31 cellular contexts compared by ENCODE assay signal in the genomic region with DNA sequence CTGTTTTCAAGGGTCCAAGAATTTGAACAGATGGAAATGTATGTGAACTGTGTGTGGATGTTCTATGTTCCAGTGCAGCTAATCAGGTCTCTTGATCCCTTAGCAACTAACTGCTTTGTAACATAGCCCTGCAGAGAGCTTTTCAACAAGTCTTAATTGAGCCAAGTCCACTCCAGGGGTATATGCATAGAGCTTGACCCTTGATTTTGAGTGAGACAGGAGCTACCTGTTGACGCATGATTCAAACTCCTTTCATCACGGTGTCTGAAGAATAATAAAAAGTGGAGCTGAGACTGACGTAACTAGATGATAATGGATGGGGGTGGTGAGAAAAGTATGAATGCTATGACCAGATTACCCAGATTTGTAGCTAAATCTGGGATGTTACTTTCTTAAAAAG.
DNase-seq lines count a peak whose midpoint lies in the region; ATAC-seq, FAIRE-seq and TF ChIP-seq lines count a peak whose summit lies in the region.
"Had no signal": no experiment of that assay in that cellular context is flagged by ENCODE, and none has a peak within 500 bp of the region (broad histone marks: within the 10 kb centered on the region; RNA-seq: fewer than 3 reads in every experiment).

No MANE protein-coding gene starts in this region.

- H3K9me3 ChIP-seq in A549 = no peaks in the 10 kb centered on the region
- no peaks in the 10 kb centered on the region for H3K9me3 ChIP-seq in HEK293 (ENCODE audit: control insufficient read depth, insufficient read depth, low read depth, low read length)
- no peaks in the 10 kb centered on the region for H3K9me3 ChIP-seq in hepatocyte (ENCODE audit: low read depth)
- H3K9me3 ChIP-seq in CD4-positive, alpha-beta memory T cell (ENCODE audit: control insufficient read depth in 1 of 2, low read length in 2 of 2) = no peaks in the 10 kb centered on the region
- H3K9me3 ChIP-seq: BLaER1 treated with 17β-estradiol and CSF1 and Interleukin-3, amounts not matched to agents 10 nM and 100 nM; psoas muscle; sigmoid colon; suprapubic skin; upper lobe of left lung had no signal

- H3K27ac Mint-ChIP-seq in CD4-positive, alpha-beta memory T cell = no peak overlapping the region
- H3K27ac Mint-ChIP-seq: activated naive CD4-positive, alpha-beta T cell treated with anti-CD3 and anti-CD28 coated beads, Interleukin-2, amount 50 U/mL, for 24 hours; naive B cell; stimulated activated naive B cell treated with anti-CD40 and anti-IgM and Interleukin-4, amounts not matched to agents 10 μg/mL and 1 μg/mL and 100 μg/mL, for 72 hours had no signal

- ATAC-seq in A549 = no peak
- ATAC-seq: psoas muscle; stimulated activated naive B cell treated with anti-CD40 and anti-IgM and Interleukin-4, amounts not matched to agents 10 μg/mL and 1 μg/mL and 100 μg/mL, for 72 hours had no signal

- no peaks in the 10 kb centered on the region for H3K79me2 ChIP-seq in hepatocyte

- no peaks in the 10 kb centered on the region for H3K27me3 ChIP-seq in bronchial epithelial cell (ENCODE audit: control insufficient read depth, insufficient read depth, low read length)
- H3K27me3 ChIP-seq in hepatocyte = no peaks in the 10 kb centered on the region
- H3K27me3 ChIP-seq in CD4-positive, alpha-beta memory T cell (ENCODE audit: insufficient read depth, low read length) = no peaks in the 10 kb centered on the region
- H3K27me3 ChIP-seq: BLaER1 treated with 17β-estradiol and CSF1 and Interleukin-3, amounts not matched to agents 10 nM and 100 nM; sigmoid colon; suprapubic skin; upper lobe of left lung had no signal

- TF ChIP-seq EP300 in A549 (IDR thresholded peaks at IDR 0.05) = no peak

- peak overlapping the region; percentile 32; the same call in 1 of the 3 replicates for H3K4me2 ChIP-seq in A549
- H3K4me2 ChIP-seq in hepatocyte = no peak overlapping the region
- H3K4me2 ChIP-seq: BLaER1 treated with 17β-estradiol and CSF1 and Interleukin-3, amounts not matched to agents 10 nM and 100 nM had no signal

- peak overlapping the region in 1 of 2 experiments; percentile 25; a peak in 1 of 6 replicates for H3K27ac ChIP-seq in A549
- no peak overlapping the region for H3K27ac ChIP-seq in HEK293 (ENCODE audit: extremely low read depth, low read depth, low read length)
- peak overlapping the region; percentile 2 for H3K27ac ChIP-seq in hepatocyte
- no peak overlapping the region for H3K27ac ChIP-seq in CD4-positive, alpha-beta memory T cell (ENCODE audit: low read depth, low read length)
- H3K27ac ChIP-seq: BLaER1 treated with 17β-estradiol and CSF1 and Interleukin-3, amounts not matched to agents 10 nM and 100 nM; psoas muscle; sigmoid colon; suprapubic skin; upper lobe of left lung; WERI-Rb-1 had no signal

- H3K9me2 ChIP-seq in hepatocyte (replicated peaks; ENCODE audit: insufficient read depth) = no peaks in the 10 kb centered on the region

- TF ChIP-seq CTCF in A549 (IDR thresholded peaks at IDR 0.05) (no peak), HEK293 (tag by site-specific recombination; IDR thresholded peaks at IDR 0.05) (no peak), bronchial epithelial cell (IDR thresholded peaks at IDR 0.05; ENCODE audit: insufficient read depth, low read length, severe bottlenecking) (no peak), hepatocyte (IDR thresholded peaks at IDR 0.05; ENCODE audit: poor library complexity) (no peak), GM10248 (IDR thresholded peaks at IDR 0.05; ENCODE audit: control extremely low read depth, extremely low read depth, low read depth, missing control alignments) (no peak), foreskin fibroblast (IDR thresholded peaks at IDR 0.05; ENCODE audit: low read depth, low read length) (no peak)

- H2AFZ ChIP-seq in hepatocyte = no peak overlapping the region

- H3K27me3 Mint-ChIP-seq in CD4-positive, alpha-beta memory T cell = peaks cover 9 to 14% of the 10 kb centered on the region in 2 donors
- H3K27me3 Mint-ChIP-seq: stimulated activated naive B cell treated with anti-CD40 and anti-IgM and Interleukin-4, amounts not matched to agents 10 μg/mL and 1 μg/mL and 100 μg/mL, for 72 hours had no signal

- no peaks in the 10 kb centered on the region for H3K36me3 Mint-ChIP-seq in CD4-positive, alpha-beta memory T cell
- H3K36me3 Mint-ChIP-seq: naive B cell; stimulated activated naive B cell treated with anti-CD40 and anti-IgM and Interleukin-4, amounts not matched to agents 10 μg/mL and 1 μg/mL and 100 μg/mL, for 72 hours had no signal

- peaks cover 0 to 2% (median 0%) of the 10 kb centered on the region in 8 donors for H3K9me3 Mint-ChIP-seq in CD4-positive, alpha-beta memory T cell
- H3K9me3 Mint-ChIP-seq: activated naive CD4-positive, alpha-beta T cell treated with anti-CD3 and anti-CD28 coated beads, Interleukin-2, amount 50 U/mL, for 24 hours; stimulated activated naive B cell treated with anti-CD40 and anti-IgM and Interleukin-4, amounts not matched to agents 10 μg/mL and 1 μg/mL and 100 μg/mL, for 72 hours had no signal

- FAIRE-seq in A549 (lab: Jason Lieb, UNC) (peak; percentile 49), bronchial epithelial cell (lab: Jason Lieb, UNC) (no peak)
- FAIRE-seq: kidney had no signal

- no peak overlapping the region for H3K4me3 Mint-ChIP-seq in CD4-positive, alpha-beta memory T cell
- H3K4me3 Mint-ChIP-seq: activated naive CD4-positive, alpha-beta T cell treated with anti-CD3 and anti-CD28 coated beads, Interleukin-2, amount 50 U/mL, for 24 hours; naive B cell; stimulated activated naive B cell treated with anti-CD40 and anti-IgM and Interleukin-4, amounts not matched to agents 10 μg/mL and 1 μg/mL and 100 μg/mL, for 72 hours had no signal

- no peak for TF ChIP-seq POLR2A in A549 (IDR thresholded peaks at IDR 0.05; ENCODE audit: low read length)

- H3K4me3 ChIP-seq in A549 (no peak overlapping the region), HEK293 (ENCODE audit: low read depth, low read length) (no peak overlapping the region), bronchial epithelial cell (ENCODE audit: low read depth, low read length) (no peak overlapping the region), hepatocyte (no peak overlapping the region), foreskin fibroblast (ENCODE audit: low read depth in 1 of 2, low read length in 2 of 2) (no peak overlapping the region)
- no peak overlapping the region for H3K4me3 ChIP-seq in CD4-positive, alpha-beta memory T cell (ENCODE audit: low read length in 2 of 2)
- H3K4me3 ChIP-seq: BLaER1 treated with 17β-estradiol and CSF1 and Interleukin-3, amounts not matched to agents 10 nM and 100 nM; psoas muscle; sigmoid colon; suprapubic skin; upper lobe of left lung had no signal

- H3K36me3 ChIP-seq in HEK293 (ENCODE audit: control insufficient read depth in 2 of 2, insufficient read depth in 1 of 2, low read length in 2 of 2) = no peaks in the 10 kb centered on the region
- H3K36me3 ChIP-seq in bronchial epithelial cell (ENCODE audit: control insufficient read depth, insufficient read depth, low read length) = no peaks in the 10 kb centered on the region
- no peaks in the 10 kb centered on the region for H3K36me3 ChIP-seq in hepatocyte (replicated peaks; ENCODE audit: insufficient read depth, low read depth)
- no peaks in the 10 kb centered on the region for H3K36me3 ChIP-seq in CD4-positive, alpha-beta memory T cell (ENCODE audit: insufficient read depth, low read length)
- H3K36me3 ChIP-seq: BLaER1 treated with 17β-estradiol and CSF1 and Interleukin-3, amounts not matched to agents 10 nM and 100 nM; sigmoid colon; suprapubic skin; upper lobe of left lung; WERI-Rb-1 had no signal

- 86% methylated on average over 3 of the region's 3 CpGs for WGBS in A549 (ENCODE audit: missing lambda C conversion rate)
- 49% methylated on average over 3 of the region's 3 CpGs for WGBS in hepatocyte (ENCODE audit: low lambda C conversion rate, missing lambda C conversion rate)

- H3K4me1 Mint-ChIP-seq in CD4-positive, alpha-beta memory T cell = peaks cover 0 to 4% (median under 1%) of the 10 kb centered on the region in 4 donors

- POLR2A ChIA-PET in A549 (lab: Yijun Ruan, JAX) = no interaction called here
- POLR2A ChIA-PET in HEK293 (lab: Yijun Ruan, JAX) = no interaction called here
- POLR2A ChIA-PET in GM10248 (lab: Yijun Ruan, JAX) = no interaction called here
- POLR2A ChIA-PET in CD4-positive, alpha-beta memory T cell (lab: Charles Lee; ENCODE audit: partially characterized antibody) = no interaction called here

- H3K4me1 ChIP-seq in A549 (peaks cover 14% of the 10 kb centered on the region; the same call in 2 of the 3 replicates), HEK293 (ENCODE audit: control insufficient read depth, insufficient read depth, low read length) (no peaks in the 10 kb centered on the region), hepatocyte (ENCODE audit: insufficient read depth) (no peaks in the 10 kb centered on the region)
- H3K4me1 ChIP-seq in CD4-positive, alpha-beta memory T cell (ENCODE audit: insufficient read depth, low read length) = no peaks in the 10 kb centered on the region
- H3K4me1 ChIP-seq: BLaER1 treated with 17β-estradiol and CSF1 and Interleukin-3, amounts not matched to agents 10 nM and 100 nM; suprapubic skin; upper lobe of left lung had no signal

- no peak for TF ChIP-seq RAD21 in A549 (conservative IDR thresholded peaks at IDR 0.05 in 1 of 2, IDR thresholded peaks at IDR 0.05 in 1 of 2)

- CTCF ChIA-PET in A549 (lab: Yijun Ruan, JAX) = interaction anchor here (0.9 to 4.9 kb wide), 4 partner anchors 11 to 146 kb away, joined by 3 to 41 read pairs (median 10); no protein-coding TSS in a partner anchor
- CTCF ChIA-PET in HEK293 (lab: Yijun Ruan, JAX) = interaction anchor here (0.6 to 3.7 kb wide), 5 partner anchors 8 to 747 kb away, joined by 3 to 24 read pairs (median 4); no protein-coding TSS in a partner anchor
- CTCF ChIA-PET in GM10248 (lab: Yijun Ruan, JAX) = interaction anchor here (1.0 to 2.6 kb wide), 4 partner anchors 10 to 137 kb away, joined by 3 to 18 read pairs (median 8); no protein-coding TSS in a partner anchor
- CTCF ChIA-PET in CD4-positive, alpha-beta memory T cell (lab: Charles Lee; ENCODE audit: partially characterized antibody) = interaction anchor here (1.1 to 3.5 kb wide), 3 partner anchors 9 to 137 kb away, joined by 4 to 16 read pairs (median 4); no protein-coding TSS in a partner anchor

- no peak for DNase-seq in A549 (ENCODE audit: low read depth in 1 of 2, low spot score in 1 of 2)
- peak; percentile 29 for DNase-seq in bronchial epithelial cell (ENCODE audit: low read depth)
- no peak for DNase-seq in hepatocyte (ENCODE audit: low spot score)
- no peak for DNase-seq in GM10248 (ENCODE audit: extremely low spot score)
- no peak for DNase-seq in foreskin fibroblast
- no peak for DNase-seq in CD4-positive, alpha-beta memory T cell
- no peak for DNase-seq in NOMO-1 (lab: John Stamatoyannopoulos, UW; ENCODE audit: unreplicated experiment in 2 of 2)
- DNase-seq: activated CD4-positive, alpha-beta T cell treated with anti-CD3 and anti-CD28 coated beads for 48 hours; activated CD8-positive, alpha-beta memory T cell treated with anti-CD3 and anti-CD28 coated beads for 24 hours; activated T-cell treated with anti-CD3 and anti-CD28 coated beads for 4 hours; amygdala; cerebellar nuclear complex; DMS153; kidney; midbrain; naive B cell; NCI-H1694; NCI-H774; nucleus accumbens; psoas muscle; RPMI8226; sigmoid colon; stimulated activated CD4-positive, alpha-beta T cell treated with anti-CD3 and anti-CD28 coated beads, Interleukin-15, amount 100 ng/mL, for 24 hours; stimulated activated CD4-positive, alpha-beta T cell treated with anti-CD3 and anti-CD28 coated beads, Interleukin-4, amount 100 ng/mL, for 4 hours; stimulated activated naive B cell treated with anti-CD40 and anti-IgM and Interleukin-4, amounts not matched to agents 10 μg/mL and 1 μg/mL and 100 μg/mL, for 72 hours; upper lobe of left lung; WERI-Rb-1 had no signal

- intact Hi-C loops in CD4-positive, alpha-beta memory T cell (cut with micrococcal nuclease) = no loop called here

- H4K20me1 ChIP-seq in hepatocyte (ENCODE audit: insufficient read depth, poor library complexity, severe bottlenecking) = no peaks in the 10 kb centered on the region
- H4K20me1 ChIP-seq: BLaER1 treated with 17β-estradiol and CSF1 and Interleukin-3, amounts not matched to agents 10 nM and 100 nM had no signal
